Comparison of ENCODE assay signal across 8 cellular contexts in genomic region chr5:57302164-57302563, GRCh38.
DNase-seq lines count a peak whose midpoint lies in the region; TF ChIP-seq lines count a peak whose summit lies in the region.

No MANE protein-coding gene starts in this region.

- H3K27ac Mint-ChIP-seq in CD4-positive, alpha-beta memory T cell, result peak overlapping the region in 3 of 7 donors; percentile 28 to 50 (median 28)

- H3K27me3 ChIP-seq in CD4-positive, alpha-beta memory T cell (ENCODE audit: insufficient read depth, low read length), result no peaks in the 10 kb centered on the region
- no peaks in the 10 kb centered on the region for H3K27me3 ChIP-seq in SJCRH30

- intact Hi-C loops in CD4-positive, alpha-beta memory T cell (cut with micrococcal nuclease), result no loop called here
- intact Hi-C loops in posterior cingulate gyrus (cut with DNase I), result no loop called here

- H3K27ac ChIP-seq in CD4-positive, alpha-beta memory T cell (ENCODE audit: low read depth, low read length), result no peak overlapping the region
- H3K27ac ChIP-seq in SJCRH30, result no peak overlapping the region

- no peak overlapping the region for H3K4me3 Mint-ChIP-seq in CD4-positive, alpha-beta memory T cell

- H3K9me3 ChIP-seq in CD4-positive, alpha-beta memory T cell (ENCODE audit: control insufficient read depth in 1 of 2, low read length in 2 of 2), result no peaks in the 10 kb centered on the region
- H3K9me3 ChIP-seq in SJCRH30 (replicated peaks), result no peaks in the 10 kb centered on the region; the same call in 1 of the 2 replicates

- peaks cover 0 to 4% of the 10 kb centered on the region in 2 donors for H3K36me3 Mint-ChIP-seq in CD4-positive, alpha-beta memory T cell

- H3K27me3 Mint-ChIP-seq in CD4-positive, alpha-beta memory T cell, result no peaks in the 10 kb centered on the region

- H3K4me3 ChIP-seq in CD4-positive, alpha-beta memory T cell (ENCODE audit: low read length in 2 of 2), result no peak overlapping the region
- H3K4me3 ChIP-seq in HFF-Myc (replicated peaks; ENCODE audit: low read depth, low read length) (no peak overlapping the region), SJCRH30 (no peak overlapping the region)

- no peaks in the 10 kb centered on the region for H3K36me3 ChIP-seq in CD4-positive, alpha-beta memory T cell (ENCODE audit: insufficient read depth, low read length)
- no peaks in the 10 kb centered on the region; the same call in 1 of the 2 replicates for H3K36me3 ChIP-seq in SJCRH30

- CTCF ChIA-PET in CD4-positive, alpha-beta memory T cell (lab: Charles Lee; ENCODE audit: partially characterized antibody), result interaction anchor here (0.7 to 1.6 kb wide), 5 partner anchors 9 to 1162 kb away, joined by 3 to 13 read pairs (median 3); partner anchors contain the start of gene PLK2

- POLR2A ChIA-PET in CD4-positive, alpha-beta memory T cell (lab: Charles Lee; ENCODE audit: partially characterized antibody), result interaction anchor here (1.1 kb wide), 1 partner anchor 1158 kb away, joined by 3 read pairs; the partner anchor contains the start of gene PLK2

- peaks cover 0 to 10% (median 3%) of the 10 kb centered on the region in 8 donors for H3K9me3 Mint-ChIP-seq in CD4-positive, alpha-beta memory T cell

- H3K4me1 ChIP-seq in CD4-positive, alpha-beta memory T cell (ENCODE audit: insufficient read depth, low read length), result peaks cover 6% of the 10 kb centered on the region
- H3K4me1 ChIP-seq in SJCRH30, result peaks cover 9% of the 10 kb centered on the region

- peak; percentile 8 for TF ChIP-seq CTCF in HFF-Myc (IDR thresholded peaks at IDR 0.05; ENCODE audit: low read depth, low read length, missing control alignments)

- peaks cover 9 to 26% (median 18%) of the 10 kb centered on the region in 4 donors for H3K4me1 Mint-ChIP-seq in CD4-positive, alpha-beta memory T cell

- DNase-seq in CD4-positive, alpha-beta memory T cell, result peak; percentile 5 to 60 (median 23)
- DNase-seq in HFF-Myc (ENCODE audit: extremely low read depth, low read depth), result peak; percentile 47
- peak; percentile 40 to 56 for DNase-seq in SJCRH30
- DNase-seq in fibroblast of peridontal ligament (ENCODE audit: extremely low read depth), result peak; percentile 18
- DNase-seq in posterior cingulate gyrus, result no peak
- DNase-seq in occipital lobe (lab: John Stamatoyannopoulos, UW), result no peak
- no peak for DNase-seq in ureter (ENCODE audit: low spot score)
- DNase-seq in NCI-H82 (lab: John Stamatoyannopoulos, UW), result no peak

Comparison
In these comparisons a context has a peak if more than half of its experiments do, and no peak if none do; other contexts are left out.
1. DNase-seq: peak in CD4-positive, alpha-beta memory T cell (5 of 5), HFF-Myc (single experiment), SJCRH30 (2 of 2) and fibroblast of peridontal ligament (single experiment); none in posterior cingulate gyrus (0 of 10), occipital lobe (single experiment), ureter (single experiment) and NCI-H82 (single experiment).